ENCODE assay signal across 22 cellular contexts in the genomic region with DNA sequence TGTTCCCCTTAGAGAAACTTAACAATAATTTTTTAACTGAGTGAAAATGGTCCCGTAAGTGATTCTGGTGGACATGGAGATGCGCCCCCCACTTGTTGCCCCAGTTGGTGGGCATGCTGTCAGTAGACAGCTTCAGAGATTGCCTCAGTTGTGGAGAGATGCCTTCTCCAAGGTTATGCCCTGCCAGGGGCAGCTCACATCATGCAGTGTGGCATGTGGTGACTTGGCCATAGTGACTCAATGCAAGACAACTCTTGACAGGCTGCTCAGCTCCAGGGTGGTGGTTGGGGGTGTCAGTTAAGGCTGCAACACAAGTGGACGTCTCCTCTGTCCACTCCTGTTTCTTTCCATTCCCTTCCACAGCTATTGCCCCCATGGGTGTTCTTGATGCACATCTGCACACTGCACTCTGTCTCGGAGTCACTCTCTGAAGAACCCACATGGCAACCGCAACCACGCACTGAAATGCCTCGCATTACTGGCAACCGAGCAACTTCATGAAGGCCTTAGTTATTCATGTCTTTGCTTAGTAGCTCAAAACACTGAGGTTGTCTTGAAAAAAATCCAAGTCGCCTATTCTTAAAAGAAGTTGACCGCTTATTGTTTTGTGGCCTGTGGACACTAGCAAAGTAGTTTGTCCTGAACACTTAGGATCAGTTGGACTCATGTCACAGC.
"Had no signal": no experiment of that assay in that cellular context is flagged by ENCODE, and none has a peak within 500 bp of the region (broad histone marks: within the 10 kb centered on the region; RNA-seq: fewer than 3 reads in every experiment).

No MANE protein-coding gene starts in this region.

- H3K27ac ChIP-seq: breast epithelium, coronary artery, ovary, prostate gland, right atrium auricular region, stomach, suprapubic skin, tibial nerve, vagina had no signal

- H3K36me3 Mint-ChIP-seq: activated CD4-positive, alpha-beta memory T cell treated with anti-CD3 and anti-CD28 coated beads for 36 hours had no signal

- H3K4me3 ChIP-seq: breast epithelium, coronary artery, ovary, prostate gland, right atrium auricular region, stomach, suprapubic skin, tibial nerve, vagina had no signal

- H3K4me1 Mint-ChIP-seq: naive thymus-derived CD8-positive, alpha-beta T cell had no signal

- H3K27me3 ChIP-seq: breast epithelium, ovary, right atrium auricular region, stomach, suprapubic skin, tibial nerve, vagina had no signal

- FAIRE-seq: keratinocyte had no signal

- H3K9me3 Mint-ChIP-seq: activated CD4-positive, alpha-beta memory T cell treated with anti-CD3 and anti-CD28 coated beads for 36 hours; activated T-helper 1 cell treated with anti-CD3 and anti-CD28 coated beads, Interleukin-12 subunit alpha, Interleukin-12 subunit beta, Interleukin-2, Interleukin-4 antibody, amounts not matched to agents 30 ng/mL and 10 ng/mL and 1 ng/mL, durations not matched to agents 14 hours and 24 hours and 36 hours had no signal

- H3K4me3 Mint-ChIP-seq: activated CD4-positive, alpha-beta memory T cell treated with anti-CD3 and anti-CD28 coated beads for 36 hours; activated T-helper 1 cell treated with anti-CD3 and anti-CD28 coated beads, Interleukin-12 subunit alpha, Interleukin-12 subunit beta, Interleukin-2, Interleukin-4 antibody, amounts not matched to agents 30 ng/mL and 10 ng/mL and 1 ng/mL, durations not matched to agents 14 hours and 24 hours and 36 hours; endodermal cell; naive thymus-derived CD8-positive, alpha-beta T cell had no signal

- H3K27ac Mint-ChIP-seq: activated CD4-positive, alpha-beta memory T cell treated with anti-CD3 and anti-CD28 coated beads for 36 hours; activated T-helper 1 cell treated with anti-CD3 and anti-CD28 coated beads, Interleukin-12 subunit alpha, Interleukin-12 subunit beta, Interleukin-2, Interleukin-4 antibody, amounts not matched to agents 30 ng/mL and 10 ng/mL and 1 ng/mL, durations not matched to agents 14 hours and 24 hours and 36 hours; endodermal cell; naive thymus-derived CD8-positive, alpha-beta T cell had no signal

- DNase-seq: activated CD4-positive, alpha-beta memory T cell treated with anti-CD3 and anti-CD28 coated beads for 36 hours; activated CD4-positive, alpha-beta T cell treated with anti-CD3 and anti-CD28 coated beads for 48 hours; activated gamma-delta T cell; activated naive CD4-positive, alpha-beta T cell treated with anti-CD3 and anti-CD28 coated beads, Interleukin-2, amount 50 U/mL, for 16 hours; anterior cingulate cortex; endodermal cell; foreskin fibroblast; left colon; mesendoderm; naive thymus-derived CD8-positive, alpha-beta T cell; ovary; stimulated activated CD4-positive, alpha-beta T cell treated with anti-CD3 and anti-CD28 coated beads, Interleukin-12 subunit alpha, Interleukin-12 subunit beta, amount 100 ng/mL, for 4 hours; stomach had no signal

- H3K4me1 ChIP-seq: breast epithelium, prostate gland, right atrium auricular region, suprapubic skin, vagina had no signal

- ATAC-seq: left colon; naive thymus-derived CD8-positive, alpha-beta T cell had no signal

- H3K27me3 Mint-ChIP-seq: activated CD4-positive, alpha-beta memory T cell treated with anti-CD3 and anti-CD28 coated beads for 36 hours had no signal

- H3K9me3 ChIP-seq: breast epithelium, ovary, prostate gland, right atrium auricular region, stomach, suprapubic skin, tibial nerve, vagina had no signal

- H3K36me3 ChIP-seq: breast epithelium, ovary, prostate gland, right atrium auricular region, stomach, suprapubic skin, tibial nerve, vagina had no signal
